In genomic region chr3:39148116-39149058, GRCh38 we compare ENCODE assay signal across 8 cellular contexts.
DNase-seq lines count a peak whose midpoint lies in the region; ATAC-seq and TF ChIP-seq lines count a peak whose summit lies in the region.

No MANE protein-coding gene starts in this region.

- ATAC-seq in GM18858 (IDR thresholded peaks at IDR 0.05; ENCODE audit: unreplicated experiment) (peak; percentile 26), HG03342 (IDR thresholded peaks at IDR 0.05; ENCODE audit: unreplicated experiment) (peak; percentile 24)

- peaks cover 35% of the 10 kb centered on the region for H3K36me3 ChIP-seq in WERI-Rb-1

- DNase-seq in Ammon's horn (ENCODE audit: low spot score) (peak; percentile 53), WERI-Rb-1 (peak; percentile 90), fibroblast of pulmonary artery (ENCODE audit: low read depth) (peak; percentile 68), skeletal muscle cell (ENCODE audit: low read depth) (no peak), NCI-H2107 treated with DMSO at 0.1 percent for 48 hours (lab: John Stamatoyannopoulos, UW; ENCODE audit: unreplicated experiment) (no peak), NCI-H748 (lab: John Stamatoyannopoulos, UW; ENCODE audit: unreplicated experiment) (no peak)

- H3K27me3 ChIP-seq in WERI-Rb-1 (ENCODE audit: insufficient read depth, low read depth, severe bottlenecking): no peaks in the 10 kb centered on the region

- peak overlapping the region; percentile 3; the same call in 1 of the 2 replicates for H3K4me3 ChIP-seq in WERI-Rb-1 (ENCODE audit: low read depth, low read length)
- H3K4me3 ChIP-seq in fibroblast of pulmonary artery (replicated peaks; ENCODE audit: low read depth, low read length): peak overlapping the region; percentile 27
- peak overlapping the region; percentile 9 for H3K4me3 ChIP-seq in skeletal muscle cell (ENCODE audit: low read depth, low read length)

- TF ChIP-seq CTCF in WERI-Rb-1 (IDR thresholded peaks at IDR 0.05; ENCODE audit: low read depth, low read length) (no peak), fibroblast of pulmonary artery (IDR thresholded peaks at IDR 0.05; ENCODE audit: low read length, missing control alignments) (no peak)

- H3K27ac ChIP-seq in WERI-Rb-1: peak overlapping the region; percentile 87

- H3K9me3 ChIP-seq in WERI-Rb-1 (ENCODE audit: severe bottlenecking): no peaks in the 10 kb centered on the region

Comparison
In these comparisons a context has a peak if more than half of its experiments do, and no peak if none do; other contexts are left out.
1. DNase-seq: peak in Ammon's horn (single experiment), WERI-Rb-1 (single experiment) and fibroblast of pulmonary artery (single experiment); none in skeletal muscle cell (single experiment), NCI-H2107 treated with DMSO at 0.1 percent for 48 hours (single experiment) and NCI-H748 (single experiment).
2. Peak in every context shown above with its lines, with median percentiles within 50 percentile points of each other: H3K4me3 ChIP-seq.